In genomic region chr19:33500586-33500985, GRCh38 we compare ENCODE assay signal across 25 cellular contexts.
"Had no signal": no experiment of that assay in that cellular context is flagged by ENCODE, and none has a peak within 500 bp of the region (broad histone marks: within the 10 kb centered on the region; RNA-seq: fewer than 3 reads in every experiment).

No MANE protein-coding gene starts in this region.

- H3K36me3 ChIP-seq: breast epithelium had no signal

- H3K27ac ChIP-seq: body of pancreas, breast epithelium, SJSA1 had no signal

- H3K27me3 ChIP-seq: body of pancreas, breast epithelium, SJSA1 had no signal

- H3K4me1 ChIP-seq: body of pancreas, breast epithelium, SJSA1 had no signal

- H3K4me3 ChIP-seq: body of pancreas, breast epithelium, SJSA1 had no signal

- H3K9me3 ChIP-seq: body of pancreas, breast epithelium, SJSA1, SK-N-SH had no signal

- H3K4me2 ChIP-seq: SK-N-SH had no signal

- H3K9ac ChIP-seq: SK-N-SH had no signal

- ATAC-seq: activated CD8-positive, alpha-beta T cell treated with anti-CD3 and anti-CD28 coated beads for 36 hours; body of pancreas; Panc1 had no signal

- DNase-seq: activated CD4-positive, alpha-beta T cell treated with anti-CD3 and anti-CD28 coated beads, Interleukin-2, amount 10 ng/mL, durations not matched to agents 24 days and 14 days; activated CD4-positive, alpha-beta T cell treated with anti-CD3 and anti-CD28 coated beads, Interleukin-2, amount 50 U/mL, for 4 hours; activated CD8-positive, alpha-beta T cell treated with anti-CD3 and anti-CD28 coated beads for 36 hours; activated gamma-delta T cell; activated naive CD4-positive, alpha-beta T cell treated with Interleukin-2 at 50 U/mL for 16 hours; activated naive CD8-positive, alpha-beta T cell treated with anti-CD3 and anti-CD28 coated beads, Interleukin-2, amount 10 ng/mL, durations not matched to agents 7 days and 5 days; activated T-cell treated with anti-CD3 and anti-CD28 coated beads, Interleukin-2, amount 50 U/mL, for 1 hour; amygdala; body of pancreas; Karpas-422; KBM-7; NCI-H1105; NCI-H1436; NCI-H1694; NCI-H1930; NCI-H2081 treated with DMSO at 0.1 percent for 48 hours; NCI-H226; NCI-H446 treated with DMSO at 0.1 percent for 48 hours; NCI-H524; NCI-H69; SHP77 treated with DMSO at 0.1 percent for 48 hours; SK-N-SH had no signal
